In the genomic region with DNA sequence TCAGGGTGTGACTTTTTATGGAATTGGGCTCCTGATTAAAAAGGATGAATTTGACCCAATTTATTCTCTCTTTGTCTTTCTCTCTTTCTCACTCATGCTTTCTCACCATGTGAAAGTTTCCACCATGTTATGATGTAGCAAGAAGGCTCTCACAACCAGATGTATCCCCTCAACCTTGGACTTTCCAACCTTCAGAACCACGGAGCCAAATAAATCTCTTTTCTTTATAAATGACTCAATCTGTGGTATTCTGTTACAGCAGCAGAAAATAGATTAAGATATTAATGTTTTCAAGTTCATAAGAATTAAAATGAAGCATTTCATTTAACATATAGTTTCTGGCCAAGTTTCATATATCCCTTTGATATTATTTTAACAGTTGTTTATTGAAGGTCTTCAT, we compare ENCODE assay signal across 2 cellular contexts.
TF ChIP-seq lines count a peak whose summit lies in the region.

No MANE protein-coding gene starts in this region.

TF ChIP-seq in GM12878, 131 proteins besides CTCF, POLR2A, EP300 and RAD21 (continued from another document):
- TF ChIP-seq, protein P1, sequence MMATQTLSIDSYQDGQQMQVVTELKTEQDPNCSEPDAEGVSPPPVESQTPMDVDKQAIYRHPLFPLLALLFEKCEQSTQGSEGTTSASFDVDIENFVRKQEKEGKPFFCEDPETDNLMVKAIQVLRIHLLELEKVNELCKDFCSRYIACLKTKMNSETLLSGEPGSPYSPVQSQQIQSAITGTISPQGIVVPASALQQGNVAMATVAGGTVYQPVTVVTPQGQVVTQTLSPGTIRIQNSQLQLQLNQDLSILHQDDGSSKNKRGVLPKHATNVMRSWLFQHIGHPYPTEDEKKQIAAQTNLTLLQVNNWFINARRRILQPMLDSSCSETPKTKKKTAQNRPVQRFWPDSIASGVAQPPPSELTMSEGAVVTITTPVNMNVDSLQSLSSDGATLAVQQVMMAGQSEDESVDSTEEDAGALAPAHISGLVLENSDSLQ (IDR thresholded peaks at IDR 0.05), result no peak
- TF ChIP-seq, protein P2, sequence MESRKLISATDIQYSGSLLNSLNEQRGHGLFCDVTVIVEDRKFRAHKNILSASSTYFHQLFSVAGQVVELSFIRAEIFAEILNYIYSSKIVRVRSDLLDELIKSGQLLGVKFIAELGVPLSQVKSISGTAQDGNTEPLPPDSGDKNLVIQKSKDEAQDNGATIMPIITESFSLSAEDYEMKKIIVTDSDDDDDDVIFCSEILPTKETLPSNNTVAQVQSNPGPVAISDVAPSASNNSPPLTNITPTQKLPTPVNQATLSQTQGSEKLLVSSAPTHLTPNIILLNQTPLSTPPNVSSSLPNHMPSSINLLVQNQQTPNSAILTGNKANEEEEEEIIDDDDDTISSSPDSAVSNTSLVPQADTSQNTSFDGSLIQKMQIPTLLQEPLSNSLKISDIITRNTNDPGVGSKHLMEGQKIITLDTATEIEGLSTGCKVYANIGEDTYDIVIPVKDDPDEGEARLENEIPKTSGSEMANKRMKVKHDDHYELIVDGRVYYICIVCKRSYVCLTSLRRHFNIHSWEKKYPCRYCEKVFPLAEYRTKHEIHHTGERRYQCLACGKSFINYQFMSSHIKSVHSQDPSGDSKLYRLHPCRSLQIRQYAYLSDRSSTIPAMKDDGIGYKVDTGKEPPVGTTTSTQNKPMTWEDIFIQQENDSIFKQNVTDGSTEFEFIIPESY (IDR thresholded peaks at IDR 0.05), result no peak
- TF ChIP-seq RUNX3 (IDR thresholded peaks at IDR 0.05; ENCODE audit: low read length) (peak; percentile 71; the same call in 1 of the 2 replicates), MEF2A (IDR thresholded peaks at IDR 0.05; ENCODE audit: insufficient read depth, low read depth, low read length) (peak; percentile 32; the same call in 1 of the 2 replicates), JUND (IDR thresholded peaks at IDR 0.05; ENCODE audit: low read depth, low read length) (no peak), NBN (IDR thresholded peaks at IDR 0.05) (no peak)

TF ChIP-seq in WTC11, 78 proteins besides CTCF, POLR2A, EP300 and RAD21 (continued from another document):
- TF ChIP-seq, protein P3, sequence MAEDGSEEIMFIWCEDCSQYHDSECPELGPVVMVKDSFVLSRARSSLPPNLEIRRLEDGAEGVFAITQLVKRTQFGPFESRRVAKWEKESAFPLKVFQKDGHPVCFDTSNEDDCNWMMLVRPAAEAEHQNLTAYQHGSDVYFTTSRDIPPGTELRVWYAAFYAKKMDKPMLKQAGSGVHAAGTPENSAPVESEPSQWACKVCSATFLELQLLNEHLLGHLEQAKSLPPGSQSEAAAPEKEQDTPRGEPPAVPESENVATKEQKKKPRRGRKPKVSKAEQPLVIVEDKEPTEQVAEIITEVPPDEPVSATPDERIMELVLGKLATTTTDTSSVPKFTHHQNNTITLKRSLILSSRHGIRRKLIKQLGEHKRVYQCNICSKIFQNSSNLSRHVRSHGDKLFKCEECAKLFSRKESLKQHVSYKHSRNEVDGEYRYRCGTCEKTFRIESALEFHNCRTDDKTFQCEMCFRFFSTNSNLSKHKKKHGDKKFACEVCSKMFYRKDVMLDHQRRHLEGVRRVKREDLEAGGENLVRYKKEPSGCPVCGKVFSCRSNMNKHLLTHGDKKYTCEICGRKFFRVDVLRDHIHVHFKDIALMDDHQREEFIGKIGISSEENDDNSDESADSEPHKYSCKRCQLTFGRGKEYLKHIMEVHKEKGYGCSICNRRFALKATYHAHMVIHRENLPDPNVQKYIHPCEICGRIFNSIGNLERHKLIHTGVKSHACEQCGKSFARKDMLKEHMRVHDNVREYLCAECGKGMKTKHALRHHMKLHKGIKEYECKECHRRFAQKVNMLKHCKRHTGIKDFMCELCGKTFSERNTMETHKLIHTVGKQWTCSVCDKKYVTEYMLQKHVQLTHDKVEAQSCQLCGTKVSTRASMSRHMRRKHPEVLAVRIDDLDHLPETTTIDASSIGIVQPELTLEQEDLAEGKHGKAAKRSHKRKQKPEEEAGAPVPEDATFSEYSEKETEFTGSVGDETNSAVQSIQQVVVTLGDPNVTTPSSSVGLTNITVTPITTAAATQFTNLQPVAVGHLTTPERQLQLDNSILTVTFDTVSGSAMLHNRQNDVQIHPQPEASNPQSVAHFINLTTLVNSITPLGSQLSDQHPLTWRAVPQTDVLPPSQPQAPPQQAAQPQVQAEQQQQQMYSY (CRISPR knock-in tag; IDR thresholded peaks at IDR 0.05), result no peak
- TF ChIP-seq RELA (CRISPR knock-in tag; IDR thresholded peaks at IDR 0.05; ENCODE audit: borderline replicate concordance) (no peak), SMAD4 (CRISPR knock-in tag; IDR thresholded peaks at IDR 0.05) (no peak)
- TF ChIP-seq, protein P4, sequence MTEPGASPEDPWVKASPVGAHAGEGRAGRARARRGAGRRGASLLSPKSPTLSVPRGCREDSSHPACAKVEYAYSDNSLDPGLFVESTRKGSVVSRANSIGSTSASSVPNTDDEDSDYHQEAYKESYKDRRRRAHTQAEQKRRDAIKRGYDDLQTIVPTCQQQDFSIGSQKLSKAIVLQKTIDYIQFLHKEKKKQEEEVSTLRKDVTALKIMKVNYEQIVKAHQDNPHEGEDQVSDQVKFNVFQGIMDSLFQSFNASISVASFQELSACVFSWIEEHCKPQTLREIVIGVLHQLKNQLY (CRISPR knock-in tag; IDR thresholded peaks at IDR 0.05), result no peak
